Comparison of ENCODE assay signal across 2 cellular contexts in the genomic region with DNA sequence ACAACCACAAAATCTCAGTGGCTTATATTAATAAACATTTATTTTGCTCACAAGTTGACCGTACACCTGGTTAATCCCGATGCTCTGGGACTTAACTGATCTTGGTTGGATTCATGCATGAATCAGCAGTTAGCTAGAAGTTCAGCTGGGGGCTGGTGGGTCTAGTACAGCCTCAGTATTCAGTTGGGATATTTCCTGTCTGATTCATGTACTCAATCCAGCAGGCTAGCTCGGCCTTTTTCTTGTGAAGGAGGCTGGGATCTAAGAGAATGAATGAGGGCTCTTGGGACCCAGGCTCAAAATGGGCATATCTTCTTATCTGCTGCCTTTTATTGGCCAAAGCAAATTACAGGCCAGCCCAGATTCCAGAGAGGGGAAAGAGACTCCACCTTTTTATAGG.
TF ChIP-seq lines count a peak whose summit lies in the region.

No MANE protein-coding gene starts in this region.

TF ChIP-seq in SK-N-SH, 30 proteins besides CTCF, POLR2A, EP300 and RAD21 (continued from another document):
- TF ChIP-seq, protein P1, sequence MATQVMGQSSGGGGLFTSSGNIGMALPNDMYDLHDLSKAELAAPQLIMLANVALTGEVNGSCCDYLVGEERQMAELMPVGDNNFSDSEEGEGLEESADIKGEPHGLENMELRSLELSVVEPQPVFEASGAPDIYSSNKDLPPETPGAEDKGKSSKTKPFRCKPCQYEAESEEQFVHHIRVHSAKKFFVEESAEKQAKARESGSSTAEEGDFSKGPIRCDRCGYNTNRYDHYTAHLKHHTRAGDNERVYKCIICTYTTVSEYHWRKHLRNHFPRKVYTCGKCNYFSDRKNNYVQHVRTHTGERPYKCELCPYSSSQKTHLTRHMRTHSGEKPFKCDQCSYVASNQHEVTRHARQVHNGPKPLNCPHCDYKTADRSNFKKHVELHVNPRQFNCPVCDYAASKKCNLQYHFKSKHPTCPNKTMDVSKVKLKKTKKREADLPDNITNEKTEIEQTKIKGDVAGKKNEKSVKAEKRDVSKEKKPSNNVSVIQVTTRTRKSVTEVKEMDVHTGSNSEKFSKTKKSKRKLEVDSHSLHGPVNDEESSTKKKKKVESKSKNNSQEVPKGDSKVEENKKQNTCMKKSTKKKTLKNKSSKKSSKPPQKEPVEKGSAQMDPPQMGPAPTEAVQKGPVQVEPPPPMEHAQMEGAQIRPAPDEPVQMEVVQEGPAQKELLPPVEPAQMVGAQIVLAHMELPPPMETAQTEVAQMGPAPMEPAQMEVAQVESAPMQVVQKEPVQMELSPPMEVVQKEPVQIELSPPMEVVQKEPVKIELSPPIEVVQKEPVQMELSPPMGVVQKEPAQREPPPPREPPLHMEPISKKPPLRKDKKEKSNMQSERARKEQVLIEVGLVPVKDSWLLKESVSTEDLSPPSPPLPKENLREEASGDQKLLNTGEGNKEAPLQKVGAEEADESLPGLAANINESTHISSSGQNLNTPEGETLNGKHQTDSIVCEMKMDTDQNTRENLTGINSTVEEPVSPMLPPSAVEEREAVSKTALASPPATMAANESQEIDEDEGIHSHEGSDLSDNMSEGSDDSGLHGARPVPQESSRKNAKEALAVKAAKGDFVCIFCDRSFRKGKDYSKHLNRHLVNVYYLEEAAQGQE (IDR thresholded peaks at IDR 0.05; ENCODE audit: low read depth, low read length): no peak

TF ChIP-seq in SK-N-SH treated with all-trans-retinoic acid at 6 μM for 48 hours, 23 proteins besides CTCF, POLR2A, EP300 and RAD21 (continued from another document):
- TF ChIP-seq PATZ1 (CRISPR knock-in tag; IDR thresholded peaks at IDR 0.05; ENCODE audit: borderline replicate concordance) (no peak), ESRRG (CRISPR knock-in tag; IDR thresholded peaks at IDR 0.05) (no peak), CSRNP3 (CRISPR knock-in tag; IDR thresholded peaks at IDR 0.05) (no peak)
